18 cellular contexts compared by ENCODE assay signal in genomic region chr4:62014982-62015739, GRCh38.
"Had no signal": no experiment of that assay in that cellular context is flagged by ENCODE, and none has a peak within 500 bp of the region (broad histone marks: within the 10 kb centered on the region; RNA-seq: fewer than 3 reads in every experiment).

No MANE protein-coding gene starts in this region.

- H3K27ac Mint-ChIP-seq: activated CD8-positive, alpha-beta T cell treated with anti-CD3 and anti-CD28 coated beads, Interleukin-2, amount 10 ng/mL, durations not matched to agents 7 days and 5 days; activated naive CD8-positive, alpha-beta T cell; WTC11 had no signal

- H3K4me3 ChIP-seq: psoas muscle, right lobe of liver, smooth muscle cell, transverse colon, vagina had no signal

- DNase-seq: activated CD4-positive, alpha-beta T cell treated with anti-CD3 and anti-CD28 coated beads for 4 hours; activated CD8-positive, alpha-beta memory T cell treated with anti-CD3 and anti-CD28 coated beads, Interleukin-2, amount 50 U/mL, for 4 hours; activated CD8-positive, alpha-beta T cell treated with anti-CD3 and anti-CD28 coated beads, Interleukin-2, amount 10 ng/mL, durations not matched to agents 7 days and 5 days; activated effector memory CD4-positive, alpha-beta T cell treated with anti-CD3 and anti-CD28 coated beads, Interleukin-2, amount 50 U/mL, for 16 hours; activated T-cell treated with anti-CD3 and anti-CD28 coated beads, Interleukin-2, amount 50 U/mL, for 48 hours; brain microvascular endothelial cell; erythroblast; islet precursor cell; psoas muscle; right lobe of liver; stimulated activated naive CD8-positive, alpha-beta T cell treated with anti-CD3 and anti-CD28 coated beads, Interleukin-15, Interleukin-2, amounts not matched to agents 100 U/mL and 50 U/mL, for 24 hours; transverse colon had no signal

- H3K4me1 Mint-ChIP-seq: neural crest cell had no signal

- H3K36me3 Mint-ChIP-seq: activated naive CD8-positive, alpha-beta T cell; WTC11 had no signal

- H3K27me3 Mint-ChIP-seq: activated naive CD8-positive, alpha-beta T cell had no signal

- ATAC-seq: activated CD8-positive, alpha-beta T cell treated with anti-CD3 and anti-CD28 coated beads, Interleukin-2, amount 10 ng/mL, durations not matched to agents 7 days and 5 days; left lobe of liver; psoas muscle; right lobe of liver; stimulated activated naive CD8-positive, alpha-beta T cell treated with anti-CD3 and anti-CD28 coated beads, Interleukin-15, Interleukin-2, amounts not matched to agents 100 U/mL and 50 U/mL, for 24 hours; WTC11 had no signal

- H3K9me3 Mint-ChIP-seq: neural crest cell, WTC11 had no signal

- H3K4me3 Mint-ChIP-seq: activated CD8-positive, alpha-beta T cell treated with anti-CD3 and anti-CD28 coated beads, Interleukin-2, amount 10 ng/mL, durations not matched to agents 7 days and 5 days; activated naive CD8-positive, alpha-beta T cell; neural crest cell; WTC11 had no signal
